In the genomic region with DNA sequence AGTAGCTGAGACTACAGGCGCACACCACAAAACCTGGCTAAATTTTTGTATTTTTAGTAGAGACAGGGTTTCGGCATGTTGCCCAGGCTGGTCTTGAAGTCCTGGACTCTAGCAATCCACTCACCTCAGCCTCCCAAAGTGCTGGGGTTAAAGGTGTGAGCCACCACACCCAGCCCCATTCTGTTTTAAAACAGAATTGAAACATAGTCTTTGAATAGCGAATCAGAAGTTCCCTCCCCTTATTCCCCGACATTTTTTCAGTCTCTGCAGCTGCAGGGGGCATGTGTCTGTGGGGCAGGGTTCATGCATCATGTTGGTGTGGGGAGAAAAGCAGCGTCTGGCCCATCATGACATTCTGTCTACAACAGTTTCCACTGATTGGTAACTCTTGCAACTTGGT, we compare ENCODE assay signal across 22 cellular contexts. TPM values are rescaled to one million over a fixed set of nuclear protein-coding genes. Genes with fewer than 3 reads are reported as not detected.
DNase-seq lines count a peak whose midpoint lies in the region; ATAC-seq and TF ChIP-seq lines count a peak whose summit lies in the region.
"Had no signal": no experiment of that assay in that cellular context is flagged by ENCODE, and none has a peak within 500 bp of the region (broad histone marks: within the 10 kb centered on the region; RNA-seq: fewer than 3 reads in every experiment).

No MANE protein-coding gene starts in this region.

- H3K4me3 Mint-ChIP-seq in Calu3 (ENCODE audit: low read depth, unreplicated experiment): no peak overlapping the region
- H3K4me3 Mint-ChIP-seq: B cell; CD4-positive, alpha-beta T cell; CD8-positive, alpha-beta T cell had no signal

- intact Hi-C loops in left ventricle myocardium inferior (cut with micrococcal nuclease) (no loop called here), Right ventricle myocardium superior (cut with DNase I) (no loop called here), Calu3 (cut with micrococcal nuclease; ENCODE audit: unreplicated experiment) (loop anchor here (5.0 kb wide), 2 partner anchors 81 to 451 kb away; partner anchors contain the start of gene SERTAD4)

- DNase-seq in left ventricle myocardium inferior (no peak), Right ventricle myocardium superior (no peak), islet precursor cell (peak; percentile 31), Calu3 (no peak)
- DNase-seq: AML-193; CD4-positive, alpha-beta T cell; CD8-positive, alpha-beta T cell; COR-L47; DMS 273 treated with DMSO at 0.1 percent for 48 hours; DMS153; DMS53; DMS79; DND-41; EL; GDM1 had no signal

- no peak overlapping the region for H3K4me3 ChIP-seq in left ventricle myocardium inferior
- H3K4me3 ChIP-seq: A549; BLaER1 treated with 17β-estradiol and CSF1 and Interleukin-3, amounts not matched to agents 10 nM and 100 nM; GM12878 had no signal

- H3K4me1 ChIP-seq in left ventricle myocardium inferior: peaks cover 19% of the 10 kb centered on the region

- peaks cover 31% of the 10 kb centered on the region for H3K4me1 Mint-ChIP-seq in Calu3 (ENCODE audit: low read depth, unreplicated experiment)

- CTCF ChIA-PET in Calu3 (lab: Charles Lee): no interaction called here

- H3K36me3 ChIP-seq in left ventricle myocardium inferior: no peaks in the 10 kb centered on the region
- H3K36me3 ChIP-seq: BLaER1 treated with 17β-estradiol and CSF1 and Interleukin-3, amounts not matched to agents 10 nM and 100 nM had no signal

- BruUV-seq in Calu3 (replicated peaks; lab: Mats Ljungman, UMichigan): no TSS peak

- H3K27ac Mint-ChIP-seq in Calu3 (ENCODE audit: unreplicated experiment): no peak overlapping the region
- H3K27ac Mint-ChIP-seq: B cell; CD4-positive, alpha-beta T cell; CD8-positive, alpha-beta T cell had no signal

- no peaks in the 10 kb centered on the region for H3K27me3 ChIP-seq in left ventricle myocardium inferior (ENCODE audit: low read depth)
- H3K27me3 ChIP-seq: BLaER1 treated with 17β-estradiol and CSF1 and Interleukin-3, amounts not matched to agents 10 nM and 100 nM had no signal

- H3K9me3 Mint-ChIP-seq in Calu3 (ENCODE audit: low read depth, unreplicated experiment): no peaks in the 10 kb centered on the region
- H3K9me3 Mint-ChIP-seq: CD4-positive, alpha-beta T cell; CD8-positive, alpha-beta T cell had no signal

- no peaks in the 10 kb centered on the region for H3K27me3 Mint-ChIP-seq in Calu3 (ENCODE audit: unreplicated experiment)

- H3K9me3 ChIP-seq in left ventricle myocardium inferior (replicated peaks): no peaks in the 10 kb centered on the region
- H3K9me3 ChIP-seq: A549 had no signal

- TF ChIP-seq CTCF in left ventricle myocardium inferior (IDR thresholded peaks at IDR 0.05; ENCODE audit: borderline replicate concordance) (no peak), Calu3 (IDR thresholded peaks at IDR 0.05; ENCODE audit: unreplicated experiment) (no peak)

- H3K36me3 Mint-ChIP-seq in Calu3 (ENCODE audit: insufficient read depth, unreplicated experiment): peaks cover 14% of the 10 kb centered on the region
- H3K36me3 Mint-ChIP-seq: CD8-positive, alpha-beta T cell had no signal

- ATAC-seq in Right ventricle myocardium superior (ENCODE audit: poor library complexity): no peak
- no peak for ATAC-seq in GM18498 (IDR thresholded peaks at IDR 0.05; ENCODE audit: unreplicated experiment)
- ATAC-seq: A549; CD8-positive, alpha-beta T cell; GM12878 had no signal

- H3K27ac ChIP-seq in left ventricle myocardium inferior (replicated peaks): peak overlapping the region; percentile 81
- H3K27ac ChIP-seq: 22Rv1; A549; BLaER1 treated with 17β-estradiol and CSF1 and Interleukin-3, amounts not matched to agents 10 nM and 100 nM; C4-2B had no signal

RNA-seq across cellular contexts. Expression of gene HHAT, which starts 15.7 kb away (rescaled TPM):
- total RNA-seq in left ventricle myocardium inferior: 2.1 TPM
- total RNA-seq in Right ventricle myocardium superior: 1.5 TPM
- total RNA-seq in Calu3 (2022): 5.5 and 5.8 TPM in 2 replicates
